ENCODE assay signal across 8 cellular contexts in genomic region chr3:50350527-50351317, GRCh38. TPM values are rescaled to one million over a fixed set of nuclear protein-coding genes. Genes with fewer than 3 reads are reported as not detected.
DNase-seq lines count a peak whose midpoint lies in the region; ATAC-seq lines count a peak whose summit lies in the region.

TSS of gene CYB561D2 (plus strand) at chr3:50350862. CDS start at chr3:50351434, 572 bp downstream.
TSS of gene NPRL2 (minus strand) at chr3:50350775. CDS start at chr3:50350652, 123 bp downstream.

- H3K9me3 Mint-ChIP-seq in natural killer cell treated with Interleukin-12 subunit alpha and Interleukin-12 subunit beta and Interleukin-15 and Interleukin-18, amount 100 ng/mL, for 72 hours, result no peaks in the 10 kb centered on the region

- peak; percentile 95 to 96 for ATAC-seq in natural killer cell treated with Interleukin-12 subunit alpha and Interleukin-12 subunit beta and Interleukin-15 and Interleukin-18, amount 100 ng/mL, for 72 hours

- peak within 1 kb of the TSS; percentile 98 for H3K4me3 Mint-ChIP-seq in natural killer cell treated with Interleukin-12 subunit alpha and Interleukin-12 subunit beta and Interleukin-15 and Interleukin-18, amount 100 ng/mL, for 72 hours

- H3K27me3 ChIP-seq in H7 (ENCODE audit: control insufficient read depth, insufficient read depth, low read length) (peaks cover 6% of the 10 kb centered on the region), MG63 (no peaks in the 10 kb centered on the region)

- H3K27ac Mint-ChIP-seq in natural killer cell treated with Interleukin-12 subunit alpha and Interleukin-12 subunit beta and Interleukin-15 and Interleukin-18, amount 100 ng/mL, for 72 hours, result peak within 1 kb of the TSS; percentile 93 to 96

- H3K27me3 Mint-ChIP-seq in natural killer cell treated with Interleukin-12 subunit alpha and Interleukin-12 subunit beta and Interleukin-15 and Interleukin-18, amount 100 ng/mL, for 72 hours, result no peaks in the 10 kb centered on the region

- DNase-seq in ELR (ENCODE audit: low read depth) (peak; percentile 92), H7 (peak; percentile 98), MG63 (peak; percentile 89), SHP77 (lab: John Stamatoyannopoulos, UW) (peak; percentile 89 to 92), fibroblast of peridontal ligament (ENCODE audit: extremely low read depth) (peak; percentile 84)
- peak; percentile 100 for DNase-seq in activated effector memory CD4-positive, alpha-beta T cell treated with Interleukin-2 at 50 U/mL for 16 hours
- peak; percentile 99 for DNase-seq in natural killer cell treated with Interleukin-12 subunit alpha and Interleukin-12 subunit beta and Interleukin-15 and Interleukin-18, amount 100 ng/mL, for 72 hours (ENCODE audit: low spot score)
- DNase-seq in stimulated activated naive CD4-positive, alpha-beta T cell treated with Interleukin-2 at 50 U/mL for 16 hours (lab: John Stamatoyannopoulos, UW), result peak; percentile 99

- peak within 1 kb of the TSS; percentile 92 for H3K4me3 ChIP-seq in H7 (ENCODE audit: insufficient read depth, low read depth, low read length)
- peak within 1 kb of the TSS; percentile 93 for H3K4me3 ChIP-seq in MG63

- no peaks in the 10 kb centered on the region for H3K9me3 ChIP-seq in MG63

- peaks cover 41 to 51% of the 10 kb centered on the region in 2 donors for H3K4me1 Mint-ChIP-seq in natural killer cell treated with Interleukin-12 subunit alpha and Interleukin-12 subunit beta and Interleukin-15 and Interleukin-18, amount 100 ng/mL, for 72 hours (ENCODE audit: low read depth in 2 of 2)

- H3K36me3 ChIP-seq in H7 (replicated peaks; ENCODE audit: control insufficient read depth, insufficient read depth, low read length), result peaks cover 15% of the 10 kb centered on the region
- H3K36me3 ChIP-seq in MG63, result peaks cover 18% of the 10 kb centered on the region

- H3K36me3 Mint-ChIP-seq in natural killer cell treated with Interleukin-12 subunit alpha and Interleukin-12 subunit beta and Interleukin-15 and Interleukin-18, amount 100 ng/mL, for 72 hours, result peaks cover 6% of the 10 kb centered on the region

RNA-seq across cellular contexts. Expression of gene CYB561D2, which starts in this region (rescaled TPM):
- 19.0 and 20.0 TPM in 2 replicates for total RNA-seq in H7 (2014; rRNA removed; shearing (Covaris generic))
- 21.9 and 35.5 TPM in 2 replicates for total RNA-seq in MG63 (2014; rRNA removed; shearing (Covaris generic); ENCODE audit: low replicate concordance)
- total RNA-seq in natural killer cell treated with Interleukin-12 subunit alpha and Interleukin-12 subunit beta and Interleukin-15 and Interleukin-18, amount 100 ng/mL, for 72 hours, result 10 to 100 TPM; 36.9 to 38.2 TPM

RNA-seq across cellular contexts. Expression of gene NPRL2, which starts in this region (rescaled TPM):
- 41.1 and 41.6 TPM in 2 replicates for total RNA-seq in H7 (2014; rRNA removed; shearing (Covaris generic))
- 14.3 and 16.0 TPM in 2 replicates for total RNA-seq in MG63 (2014; rRNA removed; shearing (Covaris generic); ENCODE audit: low replicate concordance)
- total RNA-seq in natural killer cell treated with Interleukin-12 subunit alpha and Interleukin-12 subunit beta and Interleukin-15 and Interleukin-18, amount 100 ng/mL, for 72 hours, result 10 to 100 TPM; 42.3 to 44.6 TPM

Comparison
In these comparisons a context has a peak if more than half of its experiments do, and no peak if none do; other contexts are left out.
1. Peak in every context shown above with its lines: DNase-seq, ATAC-seq and H3K4me3 ChIP-seq.